Comparison of ENCODE assay signal across 9 cellular contexts in the genomic region with DNA sequence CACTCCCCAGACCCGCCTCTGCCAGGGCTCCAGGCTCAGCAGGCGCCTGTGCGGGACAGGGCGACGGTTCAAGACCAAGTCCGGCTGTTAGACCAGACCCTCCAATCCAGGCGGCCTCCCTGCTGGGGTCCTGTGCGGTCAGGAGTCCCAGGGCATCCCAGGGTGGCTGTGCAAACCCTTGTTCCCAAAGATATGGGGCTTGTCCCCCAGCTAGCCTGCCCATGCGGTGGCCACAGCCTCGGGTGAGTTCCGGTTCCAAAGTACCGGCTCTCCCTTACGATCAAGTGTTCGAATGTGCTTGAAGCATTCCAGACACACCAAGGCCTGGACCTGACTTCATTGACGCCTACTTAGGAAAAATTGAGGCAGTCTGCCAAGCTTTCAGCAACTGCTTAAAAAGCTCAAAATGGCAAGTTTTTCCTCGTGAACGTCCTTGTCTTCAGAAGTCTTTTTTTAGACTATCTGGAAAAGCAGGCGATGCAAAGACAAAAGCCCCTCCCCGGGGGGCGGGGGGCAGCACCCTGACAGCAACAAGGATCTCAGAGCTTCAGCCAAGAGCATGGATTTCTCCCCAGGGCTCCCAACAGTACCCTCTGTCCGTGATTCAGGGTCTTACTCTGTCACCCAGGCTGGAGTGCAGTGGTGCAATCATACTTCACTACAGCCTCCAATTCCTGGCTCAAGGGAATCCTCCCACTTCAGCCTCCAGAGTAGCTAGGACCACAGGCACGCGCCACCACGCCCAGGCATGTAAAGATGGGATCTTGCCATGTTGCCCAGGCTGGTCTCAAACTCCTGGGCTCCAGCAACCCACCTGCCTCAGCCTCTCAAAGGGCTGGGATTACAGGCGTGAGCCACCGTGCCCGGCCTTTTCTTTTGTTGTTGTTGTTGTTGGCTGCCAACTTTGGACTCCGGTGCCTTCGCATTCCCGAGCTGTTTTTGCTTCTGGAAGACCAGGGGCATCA. TPM values are rescaled to one million over a fixed set of nuclear protein-coding genes. Genes with fewer than 3 reads are reported as not detected.
A peak's percentile ranks its signal among the peaks of the same experiment; 100 is the strongest.
DNase-seq lines count a peak whose midpoint lies in the region; ATAC-seq, FAIRE-seq and TF ChIP-seq lines count a peak whose summit lies in the region.
"Had no signal": no experiment of that assay in that cellular context is flagged by ENCODE, and none has a peak within 500 bp of the region (broad histone marks: within the 10 kb centered on the region; RNA-seq: fewer than 3 reads in every experiment).

No MANE protein-coding gene starts in this region.

- H3K9me3 Mint-ChIP-seq in activated T-cell treated with anti-CD3 and anti-CD28 coated beads, Interleukin-2, amount 50 U/mL, for 24 hours: no peaks in the 10 kb centered on the region
- no peaks in the 10 kb centered on the region for H3K9me3 Mint-ChIP-seq in MCF 10A (ENCODE audit: unreplicated experiment)

- CTCF ChIA-PET in MCF 10A (lab: Yijun Ruan, JAX): interaction anchor here (0.7 kb wide), 1 partner anchor 41 kb away, joined by 3 read pairs; no protein-coding TSS in a partner anchor

- no TSS peak for BruUV-seq in MCF 10A (replicated peaks; lab: Mats Ljungman, UMichigan)

- H3K4me3 ChIP-seq in thyroid gland (replicated peaks in 1 of 3): no peak overlapping the region

- intact Hi-C loops in MCF 10A (cut with micrococcal nuclease): loop anchor here (10.0 kb wide), 1 partner anchor 102 kb away; no protein-coding TSS in a partner anchor
- intact Hi-C loops in thyroid gland (cut with DNase I): loop anchor here (10.0 kb wide), 1 partner anchor 332 kb away; a partner anchor contains a TSS

- no peaks in the 10 kb centered on the region for H3K27me3 Mint-ChIP-seq in activated T-cell treated with anti-CD3 and anti-CD28 coated beads, Interleukin-2, amount 50 U/mL, for 24 hours
- no peaks in the 10 kb centered on the region for H3K27me3 Mint-ChIP-seq in MCF 10A (ENCODE audit: insufficient read depth, unreplicated experiment)

- H3K4me1 ChIP-seq in thyroid gland (peaks cover 46 to 56% of the 10 kb centered on the region in 2 donors), foreskin keratinocyte (no peaks in the 10 kb centered on the region)

- ATAC-seq in GM21360 (IDR thresholded peaks at IDR 0.05; ENCODE audit: unreplicated experiment) (no peak), foreskin keratinocyte (no peak)

- 47 to 50% methylated on average over 27 of the region's 30 CpGs for WGBS in thyroid gland, 2 donors

- H3K36me3 ChIP-seq in thyroid gland: no peaks in the 10 kb centered on the region

- POLR2A ChIA-PET in MCF 10A (lab: Yijun Ruan, JAX): interaction anchor here (2.2 to 4.6 kb wide), 2 partner anchors 37 to 198 kb away, joined by 10 to 29 read pairs; a partner anchor contains a TSS

- no peak for TF ChIP-seq CTCF in MCF 10A (IDR thresholded peaks at IDR 0.05; ENCODE audit: unreplicated experiment)
- no peak for TF ChIP-seq CTCF in thyroid gland (IDR thresholded peaks at IDR 0.05)
- TF ChIP-seq CTCF in foreskin keratinocyte (conservative IDR thresholded peaks at IDR 0.05): no peak

- H3K27me3 ChIP-seq in thyroid gland (no peaks in the 10 kb centered on the region), foreskin keratinocyte (no peaks in the 10 kb centered on the region)

- H3K4me3 Mint-ChIP-seq in activated T-cell treated with anti-CD3 and anti-CD28 coated beads, Interleukin-2, amount 50 U/mL, for 24 hours: peak overlapping the region; percentile 80
- H3K4me3 Mint-ChIP-seq in MCF 10A (ENCODE audit: unreplicated experiment): peak overlapping the region; percentile 68

- H3K4me1 Mint-ChIP-seq in activated T-cell treated with anti-CD3 and anti-CD28 coated beads, Interleukin-2, amount 50 U/mL, for 24 hours (ENCODE audit: low read depth): peaks cover 30% of the 10 kb centered on the region
- peaks cover 5% of the 10 kb centered on the region for H3K4me1 Mint-ChIP-seq in MCF 10A (ENCODE audit: insufficient read depth, unreplicated experiment)

- H3K36me3 Mint-ChIP-seq in activated T-cell treated with anti-CD3 and anti-CD28 coated beads, Interleukin-2, amount 50 U/mL, for 24 hours (ENCODE audit: low read depth): peaks cover 24% of the 10 kb centered on the region
- H3K36me3 Mint-ChIP-seq in MCF 10A (ENCODE audit: insufficient read depth, unreplicated experiment): no peaks in the 10 kb centered on the region

- H3K27ac Mint-ChIP-seq in activated T-cell treated with anti-CD3 and anti-CD28 coated beads, Interleukin-2, amount 50 U/mL, for 24 hours: peak overlapping the region; percentile 78
- no peak overlapping the region for H3K27ac Mint-ChIP-seq in MCF 10A (ENCODE audit: low read depth, unreplicated experiment)

- DNase-seq in activated T-cell treated with anti-CD3 and anti-CD28 coated beads, Interleukin-2, amount 50 U/mL, for 24 hours: no peak
- DNase-seq in activated T-cell treated with anti-CD3 and anti-CD28 coated beads, Interleukin-2, amount 50 U/mL, for 1 hour: no peak
- DNase-seq in MCF 10A (ENCODE audit: unreplicated experiment) (no peak), middle frontal gyrus (ENCODE audit: extremely low spot score, low spot score) (peak; percentile 70), thyroid gland (peak; percentile 75 to 76), urothelium cell line (ENCODE audit: low spot score) (no peak), foreskin keratinocyte (no peak)
- DNase-seq: OCI-M1 had no signal

- H3K9me3 ChIP-seq in thyroid gland: no peaks in the 10 kb centered on the region

- peak overlapping the region; percentile 88 to 92 (median 89) for H3K27ac ChIP-seq in thyroid gland
- no peak overlapping the region for H3K27ac ChIP-seq in foreskin keratinocyte

- TF ChIP-seq POLR2A in thyroid gland (IDR thresholded peaks at IDR 0.05): peak in 1 of 2 donors; percentile 15

- no peak for FAIRE-seq in urothelium cell line (lab: Jason Lieb, UNC)

RNA-seq across cellular contexts. Expression of a gene that starts 2.3 kb away (rescaled TPM):
- total RNA-seq in MCF 10A (2022) (75.9 and 88.8 TPM in 2 replicates), thyroid gland (10 to 100 TPM; 42.2 to 82.2 (median 50.2) TPM), foreskin keratinocyte (30.3 and 32.0 TPM in 2 replicates)
- polyA plus RNA-seq in foreskin keratinocyte: 82.5 and 103 TPM in 2 replicates

RNA-seq across cellular contexts. Expression of a gene that starts 35.8 kb away (rescaled TPM):
- total RNA-seq in MCF 10A (2022) (42.7 and 53.7 TPM in 2 replicates), thyroid gland (10 to 100 TPM; 31.4 to 59.6 (median 39.9) TPM), foreskin keratinocyte (23.8 and 24.6 TPM in 2 replicates)
- 9.3 and 10.7 TPM in 2 replicates for polyA plus RNA-seq in foreskin keratinocyte

Comparison
In these comparisons a context has a peak if more than half of its experiments do, and no peak if none do; other contexts are left out.
1. DNase-seq: peak in middle frontal gyrus (single experiment) and thyroid gland (2 of 2); none in activated T-cell treated with anti-CD3 and anti-CD28 coated beads, Interleukin-2, amount 50 U/mL, for 24 hours (single experiment), activated T-cell treated with anti-CD3 and anti-CD28 coated beads, Interleukin-2, amount 50 U/mL, for 1 hour (single experiment), MCF 10A (single experiment), urothelium cell line (single experiment) and foreskin keratinocyte (0 of 2).